ENCODE assay signal across 8 cellular contexts in genomic region chr13:75761373-75761772, GRCh38.
DNase-seq lines count a peak whose midpoint lies in the region; TF ChIP-seq lines count a peak whose summit lies in the region.

No MANE protein-coding gene starts in this region.

- CTCF ChIA-PET in activated CD4-positive, alpha-beta memory T cell treated with anti-CD3 and anti-CD28 coated beads, Interleukin-2, amount 10 ng/mL, durations not matched to agents 7 days and 5 days (lab: Charles Lee), result interaction anchor here (1.2 to 4.6 kb wide), 4 partner anchors 11 to 109 kb away, joined by 3 to 21 read pairs (median 6); no protein-coding TSS in a partner anchor

- no peak for TF ChIP-seq CTCF in nephron progenitor cell (IDR thresholded peaks at IDR 0.05)

- H3K27me3 Mint-ChIP-seq in activated CD4-positive, alpha-beta memory T cell treated with anti-CD3 and anti-CD28 coated beads, Interleukin-2, amount 10 ng/mL, durations not matched to agents 7 days and 5 days, result no peaks in the 10 kb centered on the region
- no peaks in the 10 kb centered on the region for H3K27me3 Mint-ChIP-seq in nephron progenitor cell (ENCODE audit: low read depth, poor library complexity)

- no peak overlapping the region for H3K27ac Mint-ChIP-seq in activated CD4-positive, alpha-beta memory T cell treated with anti-CD3 and anti-CD28 coated beads, Interleukin-2, amount 10 ng/mL, durations not matched to agents 7 days and 5 days
- H3K27ac Mint-ChIP-seq in nephron progenitor cell, result no peak overlapping the region

- DNase-seq in stimulated activated CD4-positive, alpha-beta T cell treated with anti-CD3 and anti-CD28 coated beads, Interleukin-15, amount 100 ng/mL, for 24 hours, result peak; percentile 19
- DNase-seq in stimulated activated CD4-positive, alpha-beta T cell treated with anti-CD3 and anti-CD28 coated beads, Interleukin-4, amount 100 ng/mL, for 1 hour, result no peak
- DNase-seq in activated CD4-positive, alpha-beta memory T cell treated with anti-CD3 and anti-CD28 coated beads, Interleukin-2, amount 10 ng/mL, durations not matched to agents 7 days and 5 days, result no peak
- DNase-seq in kidney tubule cell (ENCODE audit: low spot score) (peak; percentile 15), NCI-H187 treated with DMSO at 0.1 percent for 48 hours (lab: John Stamatoyannopoulos, UW) (no peak), AG08396 (ENCODE audit: low spot score) (no peak), foreskin melanocyte (no peak), nephron progenitor cell (no peak)

- H3K4me3 Mint-ChIP-seq in activated CD4-positive, alpha-beta memory T cell treated with anti-CD3 and anti-CD28 coated beads, Interleukin-2, amount 10 ng/mL, durations not matched to agents 7 days and 5 days, result peak overlapping the region; percentile 44
- no peak overlapping the region for H3K4me3 Mint-ChIP-seq in nephron progenitor cell

- POLR2A ChIA-PET in activated CD4-positive, alpha-beta memory T cell treated with anti-CD3 and anti-CD28 coated beads, Interleukin-2, amount 10 ng/mL, durations not matched to agents 7 days and 5 days (lab: Charles Lee), result interaction anchor here (0.9 kb wide), 2 partner anchors 435 to 1531 kb away, joined by 3 to 5 read pairs; no protein-coding TSS in a partner anchor

- peaks cover 36% of the 10 kb centered on the region for H3K4me1 Mint-ChIP-seq in activated CD4-positive, alpha-beta memory T cell treated with anti-CD3 and anti-CD28 coated beads, Interleukin-2, amount 10 ng/mL, durations not matched to agents 7 days and 5 days
- no peaks in the 10 kb centered on the region for H3K4me1 Mint-ChIP-seq in nephron progenitor cell

- no peaks in the 10 kb centered on the region for H3K36me3 Mint-ChIP-seq in activated CD4-positive, alpha-beta memory T cell treated with anti-CD3 and anti-CD28 coated beads, Interleukin-2, amount 10 ng/mL, durations not matched to agents 7 days and 5 days (ENCODE audit: low read depth)
- no peaks in the 10 kb centered on the region for H3K36me3 Mint-ChIP-seq in nephron progenitor cell (ENCODE audit: low read depth)

- H3K9me3 Mint-ChIP-seq in activated CD4-positive, alpha-beta memory T cell treated with anti-CD3 and anti-CD28 coated beads, Interleukin-2, amount 10 ng/mL, durations not matched to agents 7 days and 5 days, result peaks cover 2% of the 10 kb centered on the region
- H3K9me3 Mint-ChIP-seq in nephron progenitor cell, result no peaks in the 10 kb centered on the region

Comparison
In these comparisons a context has a peak if more than half of its experiments do, and no peak if none do; other contexts are left out.
1. DNase-seq: peak in stimulated activated CD4-positive, alpha-beta T cell treated with anti-CD3 and anti-CD28 coated beads, Interleukin-15, amount 100 ng/mL, for 24 hours (single experiment) and kidney tubule cell (single experiment); none in stimulated activated CD4-positive, alpha-beta T cell treated with anti-CD3 and anti-CD28 coated beads, Interleukin-4, amount 100 ng/mL, for 1 hour (single experiment), activated CD4-positive, alpha-beta memory T cell treated with anti-CD3 and anti-CD28 coated beads, Interleukin-2, amount 10 ng/mL, durations not matched to agents 7 days and 5 days (single experiment), NCI-H187 treated with DMSO at 0.1 percent for 48 hours (single experiment), AG08396 (single experiment), foreskin melanocyte (single experiment) and nephron progenitor cell (single experiment).